9 cellular contexts compared by ENCODE assay signal in genomic region chr17:47695664-47696376, GRCh38. TPM values are rescaled to one million over a fixed set of nuclear protein-coding genes. Genes with fewer than 3 reads are reported as not detected.
DNase-seq lines count a peak whose midpoint lies in the region; ATAC-seq, FAIRE-seq and TF ChIP-seq lines count a peak whose summit lies in the region.
"Had no signal": no experiment of that assay in that cellular context is flagged by ENCODE, and none has a peak within 500 bp of the region (broad histone marks: within the 10 kb centered on the region; RNA-seq: fewer than 3 reads in every experiment).

No MANE protein-coding gene starts in this region.

- H3K27me3 Mint-ChIP-seq in activated T-cell treated with anti-CD3 and anti-CD28 coated beads, Interleukin-2, amount 50 U/mL, for 24 hours, result no peaks in the 10 kb centered on the region

- intact Hi-C loops in adrenal gland (cut with DNase I), result loop anchor here in 1 of 2 donors (10.0 kb wide), 1 partner anchor 89 kb away; no protein-coding TSS in a partner anchor
- intact Hi-C loops in HepG2 (cut with micrococcal nuclease; ENCODE audit: unreplicated experiment), result no loop called here
- intact Hi-C loops in testis (cut with DNase I; ENCODE audit: low total_unique reads), result no loop called here

- CTCF ChIA-PET in HepG2 (lab: Yijun Ruan, JAX; ENCODE audit: low intra/inter-chr PET ratio, low total read pairs), result no interaction called here

- H4K20me1 ChIP-seq in HepG2 (ENCODE audit: insufficient read depth, low read length), result no peaks in the 10 kb centered on the region

- in situ Hi-C loops in HepG2 (cut with HindIII; ENCODE audit: extremely low pct_ligation_motif_present, low pct_unique_long_range_greater_than_20kb), result no loop called here

- H3K4me3 Mint-ChIP-seq in activated T-cell treated with anti-CD3 and anti-CD28 coated beads, Interleukin-2, amount 50 U/mL, for 24 hours, result peak overlapping the region; percentile 81

- H3K27ac Mint-ChIP-seq in activated T-cell treated with anti-CD3 and anti-CD28 coated beads, Interleukin-2, amount 50 U/mL, for 24 hours, result peak overlapping the region; percentile 92

- no peak for TF ChIP-seq RAD21 in HepG2 (CRISPR knock-in tag; IDR thresholded peaks at IDR 0.05)

- H3K79me2 ChIP-seq in HepG2 (ENCODE audit: insufficient read depth, low read length), result no peaks in the 10 kb centered on the region

- H3K4me3 ChIP-seq in adrenal gland (peak overlapping the region in 2 of 4 donors; percentile 85 to 95), HepG2 (replicated peaks in 1 of 3; ENCODE audit: insufficient read depth in 1 of 3, low read depth in 2 of 3, low read length in 3 of 3) (peak overlapping the region in 1 of 3 experiments; percentile 80; a peak in 1 of 6 replicates), testis (peak overlapping the region; percentile 75 to 95)

- WGBS in adrenal gland, 4 donors, result 63 to 73% (median 71%) methylated on average over 20 to 32 of the region's 32 CpGs
- WGBS in HepG2 (ENCODE audit: low lambda C conversion rate), result 90% methylated on average over 25 of the region's 32 CpGs
- 40 to 58% methylated on average over 15 to 29 of the region's 32 CpGs for WGBS in testis, 2 donors

- H3K36me3 ChIP-seq in adrenal gland (replicated peaks in 1 of 2) (peaks cover 0 to 10% of the 10 kb centered on the region in 2 donors), HepG2 (replicated peaks in 1 of 2; ENCODE audit: control insufficient read depth in 1 of 2, insufficient read depth in 2 of 2, low read length in 2 of 2) (peaks cover 0 to 1% of the 10 kb centered on the region in 2 experiments; a peak in 1 of 5 replicates), testis (ENCODE audit: low read depth, missing control alignments) (no peaks in the 10 kb centered on the region)

- H3K4me1 Mint-ChIP-seq in activated T-cell treated with anti-CD3 and anti-CD28 coated beads, Interleukin-2, amount 50 U/mL, for 24 hours (ENCODE audit: low read depth), result peaks cover 69% of the 10 kb centered on the region

- no peaks in the 10 kb centered on the region for H3K9me3 ChIP-seq in adrenal gland (replicated peaks in 1 of 3)
- H3K9me3 ChIP-seq in HepG2 (ENCODE audit: low read length), result no peaks in the 10 kb centered on the region
- H3K9me3 ChIP-seq in testis, result no peaks in the 10 kb centered on the region

- H3K4me2 ChIP-seq in HepG2 (ENCODE audit: low read depth, low read length), result no peak overlapping the region

- H3K27me3 ChIP-seq in adrenal gland, result no peaks in the 10 kb centered on the region
- H3K27me3 ChIP-seq in HepG2 (ENCODE audit: control insufficient read depth in 1 of 2, insufficient read depth in 2 of 2, low read length in 2 of 2), result no peaks in the 10 kb centered on the region
- H3K27me3 ChIP-seq in testis, result no peaks in the 10 kb centered on the region

- H3K36me3 Mint-ChIP-seq in activated T-cell treated with anti-CD3 and anti-CD28 coated beads, Interleukin-2, amount 50 U/mL, for 24 hours (ENCODE audit: low read depth), result peaks cover 43% of the 10 kb centered on the region

- DNase-seq in activated T-cell treated with anti-CD3 and anti-CD28 coated beads, Interleukin-2, amount 50 U/mL, for 24 hours, result no peak
- DNase-seq in activated T-cell treated with anti-CD3 and anti-CD28 coated beads, Interleukin-2, amount 50 U/mL, for 1 hour, result no peak
- DNase-seq in adrenal gland (peak in 1 of 7 donors; percentile 66), HepG2 (ENCODE audit: low spot score) (no peak), testis (no peak), GOT3 (lab: John Stamatoyannopoulos, UW) (no peak), NCI-H524 treated with DMSO at 0.1 percent for 48 hours (lab: John Stamatoyannopoulos, UW) (no peak)
- DNase-seq: DMS153 had no signal

- H3K9ac ChIP-seq in HepG2 (ENCODE audit: insufficient read depth, low read depth, low read length), result no peak overlapping the region

- TF ChIP-seq CTCF in adrenal gland (IDR thresholded peaks at IDR 0.05), result no peak
- no peak for TF ChIP-seq CTCF in HepG2 (CRISPR knock-in tag; IDR thresholded peaks at IDR 0.05)
- TF ChIP-seq CTCF in testis (IDR thresholded peaks at IDR 0.05), result no peak

- FAIRE-seq in HepG2 (lab: Jason Lieb, UNC), result no peak

- no TSS peak for BruUV-seq in HepG2 (replicated peaks; lab: Mats Ljungman, UMichigan)

- ATAC-seq in HepG2 (no peak), GM21526 (IDR thresholded peaks at IDR 0.05; ENCODE audit: low FRiP score, unreplicated experiment) (no peak)

- H3K9me3 Mint-ChIP-seq in activated T-cell treated with anti-CD3 and anti-CD28 coated beads, Interleukin-2, amount 50 U/mL, for 24 hours, result no peaks in the 10 kb centered on the region

- POLR2A ChIA-PET in HepG2 (lab: Yijun Ruan, JAX), result interaction anchor here (1.1 kb wide), 1 partner anchor 200 kb away, joined by 4 read pairs; no protein-coding TSS in a partner anchor

- H2AFZ ChIP-seq in HepG2 (ENCODE audit: low read length), result no peak overlapping the region

- no peak for TF ChIP-seq POLR2A in adrenal gland (IDR thresholded peaks at IDR 0.05)
- TF ChIP-seq POLR2A in HepG2 (IDR thresholded peaks at IDR 0.05; ENCODE audit: insufficient read depth in 1 of 2, low read depth in 2 of 2, low read length in 2 of 2), result no peak
- no peak for TF ChIP-seq POLR2A in testis (IDR thresholded peaks at IDR 0.05)

- TF ChIP-seq EP300 in HepG2 (IDR thresholded peaks at IDR 0.05; ENCODE audit: low read depth in 2 of 2, low read length in 2 of 2) (no peak), HepG2 (CRISPR knock-in tag; IDR thresholded peaks at IDR 0.05; ENCODE audit: borderline replicate concordance) (no peak)

- H3K4me1 ChIP-seq in adrenal gland (replicated peaks in 1 of 2) (peaks cover 4 to 16% of the 10 kb centered on the region in 2 donors), HepG2 (ENCODE audit: insufficient read depth, low read length) (peaks cover 42% of the 10 kb centered on the region), testis (peaks cover 13% of the 10 kb centered on the region)

- H3K27ac ChIP-seq in adrenal gland (peak overlapping the region; percentile 4 to 92 (median 86)), HepG2 (ENCODE audit: extremely low read length, insufficient read depth, low read length) (no peak overlapping the region), testis (peak overlapping the region; percentile 29 to 90)

RNA-seq across cellular contexts. Expression of gene TBKBP1, which starts 1.9 kb away (rescaled TPM):
- total RNA-seq in adrenal gland (10 to 100 TPM in 4 of 8 donors, 1 to 10 TPM in 4; 3.9 to 15.9 (median 11.5) TPM), HepG2 (2016; rRNA removed; fragmentation: Illumina TruSeq; extraction: Trizol) (2.6 and 3.0 TPM in 2 replicates), testis (10 to 100 TPM; 23.3 TPM)
- polyA plus RNA-seq in adrenal gland (10 to 100 TPM in 2 of 3 donors, 1 to 10 TPM in 1; 5.7 to 63.9 (median 18.6) TPM), HepG2 (2011; rRNA removed) (7.0 and 10.9 TPM in 2 replicates), testis (ENCODE audit: insufficient read depth, low read depth, low replicate concordance) (21.9 TPM)
- 0.88 and 1.4 TPM in 2 replicates for total RNA-seq in HepG2 (2016; cell fraction: cytosol; rRNA removed; fragmentation: Illumina TruSeq; extraction: Trizol; ENCODE audit: low read depth)
- 2.8 and 3.8 TPM in 2 replicates for total RNA-seq in HepG2 (2016; cell fraction: insoluble cytoplasmic fraction; rRNA removed; fragmentation: Illumina TruSeq; extraction: Trizol)
- 2.5 and 2.9 TPM in 2 replicates for total RNA-seq in HepG2 (2016; cell fraction: membrane; rRNA removed; fragmentation: Illumina TruSeq; extraction: Trizol)
- total RNA-seq in HepG2 (2016; cell fraction: nucleus; rRNA removed; fragmentation: Illumina TruSeq; extraction: Trizol), result 2.6 and 4.3 TPM in 2 replicates
- 4.9 and 5.8 TPM in 2 replicates for polyA plus RNA-seq in HepG2 (2011; cell fraction: cytosol; rRNA removed)
- polyA plus RNA-seq in HepG2 (2011; cell fraction: nucleus; rRNA removed), result 50.3 and 56.8 TPM in 2 replicates
- 11.8 and 15.7 TPM in 2 replicates for polyA plus RNA-seq in HepG2 (2012)
- 0.86 and 1.4 TPM in 2 replicates for polyA plus RNA-seq in HepG2 (2016; cell fraction: cytosol; fragmentation: Illumina TruSeq; extraction: Trizol; ENCODE audit: low read depth)
- polyA plus RNA-seq in HepG2 (2016; cell fraction: insoluble cytoplasmic fraction; fragmentation: Illumina TruSeq; extraction: Trizol; ENCODE audit: low read depth), result 2.8 and 3.9 TPM in 2 replicates
- polyA plus RNA-seq in HepG2 (2016; cell fraction: membrane; fragmentation: Illumina TruSeq; extraction: Trizol; ENCODE audit: low read depth), result 1.6 and 2.8 TPM in 2 replicates
- polyA plus RNA-seq in HepG2 (2016; cell fraction: nucleus; fragmentation: Illumina TruSeq; extraction: Trizol; ENCODE audit: insufficient read depth, low read depth), result 17.9 and 18.3 TPM in 2 replicates
- polyA minus RNA-seq in HepG2 (2011; rRNA and poly(A)+ RNA removed; ENCODE audit: low replicate concordance), result 0.16 and 7.4 TPM in 2 replicates
- polyA minus RNA-seq in HepG2 (2011; cell fraction: cytosol; rRNA and poly(A)+ RNA removed), result 1.8 and 5.3 TPM in 2 replicates
- polyA minus RNA-seq in HepG2 (2011; cell fraction: nucleus; rRNA and poly(A)+ RNA removed), result 4.2 and 6.6 TPM in 2 replicates

RNA-seq across cellular contexts. Expression of gene TBX21, which starts 37.2 kb away (rescaled TPM):
- total RNA-seq in adrenal gland (1 to 10 TPM in 1 of 8 donors, under 1 TPM in 5, not detected in 2; 0.06 to 2.0 (median 0.56) TPM), HepG2 (2016; rRNA removed; fragmentation: Illumina TruSeq; extraction: Trizol) (not detected in 2 replicates), testis (1 to 10 TPM; 1.8 to 2.2 TPM)
- polyA plus RNA-seq in adrenal gland (under 1 TPM; 0.18 to 0.48 (median 0.20) TPM), HepG2 (2011; rRNA removed) (not detected in 2 replicates), testis (ENCODE audit: insufficient read depth, low read depth, low replicate concordance) (1.1 TPM)
- not detected in 2 replicates for total RNA-seq in HepG2 (2016; cell fraction: cytosol; rRNA removed; fragmentation: Illumina TruSeq; extraction: Trizol; ENCODE audit: low read depth)
- not detected in 2 replicates for total RNA-seq in HepG2 (2016; cell fraction: insoluble cytoplasmic fraction; rRNA removed; fragmentation: Illumina TruSeq; extraction: Trizol)
- total RNA-seq in HepG2 (2016; cell fraction: membrane; rRNA removed; fragmentation: Illumina TruSeq; extraction: Trizol), result not detected in 2 replicates
- total RNA-seq in HepG2 (2016; cell fraction: nucleus; rRNA removed; fragmentation: Illumina TruSeq; extraction: Trizol), result not detected in 2 replicates
- not detected in 2 replicates for polyA plus RNA-seq in HepG2 (2011; cell fraction: cytosol; rRNA removed)
- polyA plus RNA-seq in HepG2 (2011; cell fraction: nucleus; rRNA removed), result 0.08 TPM in 1 of 2 replicates, not detected in the other
- not detected in 2 replicates for polyA plus RNA-seq in HepG2 (2012)
- polyA plus RNA-seq in HepG2 (2016; cell fraction: cytosol; fragmentation: Illumina TruSeq; extraction: Trizol; ENCODE audit: low read depth), result not detected in 2 replicates
- not detected in 2 replicates for polyA plus RNA-seq in HepG2 (2016; cell fraction: insoluble cytoplasmic fraction; fragmentation: Illumina TruSeq; extraction: Trizol; ENCODE audit: low read depth)
- polyA plus RNA-seq in HepG2 (2016; cell fraction: membrane; fragmentation: Illumina TruSeq; extraction: Trizol; ENCODE audit: low read depth), result not detected in 2 replicates
- not detected in 2 replicates for polyA plus RNA-seq in HepG2 (2016; cell fraction: nucleus; fragmentation: Illumina TruSeq; extraction: Trizol; ENCODE audit: insufficient read depth, low read depth)
- polyA minus RNA-seq in HepG2 (2011; rRNA and poly(A)+ RNA removed; ENCODE audit: low replicate concordance), result not detected in 2 replicates
- not detected in 2 replicates for polyA minus RNA-seq in HepG2 (2011; cell fraction: cytosol; rRNA and poly(A)+ RNA removed)
- not detected in 2 replicates for polyA minus RNA-seq in HepG2 (2011; cell fraction: nucleus; rRNA and poly(A)+ RNA removed)

RNA-seq across cellular contexts. Expression of gene KPNB1, which starts 46.1 kb away (rescaled TPM):
- 100 to 1,000 TPM; 159 to 352 (median 252) TPM for total RNA-seq in adrenal gland
- 100 to 1,000 TPM in 1 of 3 donors, 10 to 100 TPM in 2; 41.5 to 339 (median 45.3) TPM for polyA plus RNA-seq in adrenal gland
- total RNA-seq in HepG2 (2016; rRNA removed; fragmentation: Illumina TruSeq; extraction: Trizol), result 424 and 443 TPM in 2 replicates
- total RNA-seq in HepG2 (2016; cell fraction: cytosol; rRNA removed; fragmentation: Illumina TruSeq; extraction: Trizol; ENCODE audit: low read depth), result 39.2 and 44.6 TPM in 2 replicates
- 408 and 433 TPM in 2 replicates for total RNA-seq in HepG2 (2016; cell fraction: insoluble cytoplasmic fraction; rRNA removed; fragmentation: Illumina TruSeq; extraction: Trizol)
- total RNA-seq in HepG2 (2016; cell fraction: membrane; rRNA removed; fragmentation: Illumina TruSeq; extraction: Trizol), result 113 and 126 TPM in 2 replicates
- total RNA-seq in HepG2 (2016; cell fraction: nucleus; rRNA removed; fragmentation: Illumina TruSeq; extraction: Trizol), result 217 and 252 TPM in 2 replicates
- polyA plus RNA-seq in HepG2 (2011; rRNA removed), result 164 and 169 TPM in 2 replicates
- 81.9 and 93.5 TPM in 2 replicates for polyA plus RNA-seq in HepG2 (2011; cell fraction: cytosol; rRNA removed)
- 158 and 166 TPM in 2 replicates for polyA plus RNA-seq in HepG2 (2011; cell fraction: nucleus; rRNA removed)
- polyA plus RNA-seq in HepG2 (2012), result 249 and 287 TPM in 2 replicates
- polyA plus RNA-seq in HepG2 (2016; cell fraction: cytosol; fragmentation: Illumina TruSeq; extraction: Trizol; ENCODE audit: low read depth), result 7.4 and 10.3 TPM in 2 replicates
- 390 TPM in 2 replicates for polyA plus RNA-seq in HepG2 (2016; cell fraction: insoluble cytoplasmic fraction; fragmentation: Illumina TruSeq; extraction: Trizol; ENCODE audit: low read depth)
- polyA plus RNA-seq in HepG2 (2016; cell fraction: membrane; fragmentation: Illumina TruSeq; extraction: Trizol; ENCODE audit: low read depth), result 36.4 and 43.8 TPM in 2 replicates
- 416 and 457 TPM in 2 replicates for polyA plus RNA-seq in HepG2 (2016; cell fraction: nucleus; fragmentation: Illumina TruSeq; extraction: Trizol; ENCODE audit: insufficient read depth, low read depth)
- 266 and 436 TPM in 2 replicates for polyA minus RNA-seq in HepG2 (2011; rRNA and poly(A)+ RNA removed; ENCODE audit: low replicate concordance)
- 150 and 163 TPM in 2 replicates for polyA minus RNA-seq in HepG2 (2011; cell fraction: cytosol; rRNA and poly(A)+ RNA removed)
- polyA minus RNA-seq in HepG2 (2011; cell fraction: nucleus; rRNA and poly(A)+ RNA removed), result 84.6 and 120 TPM in 2 replicates
- 100 to 1,000 TPM; 262 to 299 TPM for total RNA-seq in testis
- 391 TPM for polyA plus RNA-seq in testis (ENCODE audit: insufficient read depth, low read depth, low replicate concordance)
